9 cellular contexts compared by ENCODE assay signal in genomic region chrX:29090811-29091210, GRCh38.
DNase-seq lines count a peak whose midpoint lies in the region; ATAC-seq and TF ChIP-seq lines count a peak whose summit lies in the region.
"Had no signal": no experiment of that assay in that cellular context is flagged by ENCODE, and none has a peak within 500 bp of the region (broad histone marks: within the 10 kb centered on the region; RNA-seq: fewer than 3 reads in every experiment).

No MANE protein-coding gene starts in this region.

- intact Hi-C loops in HCT116 (cut with micrococcal nuclease): no loop called here

- ATAC-seq in HCT116 (no peak), T-cell (replicated peaks in 1 of 4) (no peak), HG02870 (IDR thresholded peaks at IDR 0.05; ENCODE audit: unreplicated experiment) (no peak)

- no peaks in the 10 kb centered on the region for H4K20me1 ChIP-seq in HCT116 (ENCODE audit: insufficient read depth)

- POLR2A ChIA-PET in HCT116 (lab: Charles Lee): no interaction called here
- POLR2A ChIA-PET in T-cell (lab: Charles Lee): no interaction called here

- H3K9ac ChIP-seq in HCT116 (ENCODE audit: low read length): no peak overlapping the region
- no peak overlapping the region for H3K9ac ChIP-seq in adipocyte (ENCODE audit: low read length)

- DNase-seq in A172 (ENCODE audit: low spot score) (peak; percentile 23), HCT116 (ENCODE audit: low read depth, low spot score) (no peak), adipocyte (ENCODE audit: low read depth) (peak; percentile 42), iPS-NIHi11 (ENCODE audit: low spot score) (peak; percentile 2), amniotic stem cell (lab: John Stamatoyannopoulos, UW) (no peak), OCI-M2 (lab: John Stamatoyannopoulos, UW; ENCODE audit: unreplicated experiment) (no peak), T-cell (no peak)
- DNase-seq: effector memory CD4-positive, alpha-beta T cell had no signal

- H3K36me3 ChIP-seq in HCT116 (ENCODE audit: control insufficient read depth in 1 of 2, insufficient read depth in 2 of 2, low read length in 2 of 2): no peaks in the 10 kb centered on the region
- no peaks in the 10 kb centered on the region for H3K36me3 ChIP-seq in adipocyte (ENCODE audit: control insufficient read depth, insufficient read depth, low read length, severe bottlenecking)

- TF ChIP-seq CTCF in HCT116 (IDR thresholded peaks at IDR 0.05 in 2 of 3, conservative IDR thresholded peaks at IDR 0.05 in 1 of 3; ENCODE audit: borderline replicate concordance in 1 of 3, insufficient read depth in 1 of 3, low read depth in 2 of 3, low read length in 2 of 3): peak in 2 of 3 experiments; percentile 13 to 44; a peak in 3 of 6 replicates

- H3K4me1 ChIP-seq in HCT116 (ENCODE audit: control insufficient read depth in 1 of 2, insufficient read depth in 2 of 2, low read length in 2 of 2): no peaks in the 10 kb centered on the region
- H3K4me1 ChIP-seq in adipocyte (ENCODE audit: control insufficient read depth, insufficient read depth, low read length): no peaks in the 10 kb centered on the region

- H3K4me3 ChIP-seq in HCT116 (replicated peaks in 1 of 2; ENCODE audit: low read depth in 1 of 2, low read length in 2 of 2) (no peak overlapping the region), adipocyte (ENCODE audit: low read length) (no peak overlapping the region)

- H3K9me3 ChIP-seq in HCT116 (ENCODE audit: control insufficient read depth in 1 of 2, insufficient read depth in 1 of 2, low read depth in 1 of 2, low read length in 2 of 2) (no peaks in the 10 kb centered on the region), adipocyte (ENCODE audit: control insufficient read depth, low read length) (no peaks in the 10 kb centered on the region)

- H3K27me3 ChIP-seq in HCT116 (ENCODE audit: insufficient read depth, low read length) (no peaks in the 10 kb centered on the region), adipocyte (replicated peaks; ENCODE audit: control insufficient read depth, insufficient read depth, low read length) (no peaks in the 10 kb centered on the region)

- H3K79me2 ChIP-seq in HCT116 (ENCODE audit: insufficient read depth, low read length): no peaks in the 10 kb centered on the region

- H3K4me2 ChIP-seq in HCT116 (ENCODE audit: low read length): no peak overlapping the region

- H3K27ac ChIP-seq in HCT116 (ENCODE audit: low read depth, low read length): no peak overlapping the region

- H3K4me1 Mint-ChIP-seq in T-cell: no peaks in the 10 kb centered on the region

- CTCF ChIA-PET in HCT116 (lab: Charles Lee): interaction anchor here (0.9 kb wide), 1 partner anchor 496 kb away, joined by 3 read pairs; no protein-coding TSS in a partner anchor
- CTCF ChIA-PET in T-cell (lab: Charles Lee): no interaction called here

- H3K27ac Mint-ChIP-seq in T-cell: no peak overlapping the region

- H3K36me3 Mint-ChIP-seq in T-cell: no peaks in the 10 kb centered on the region

- no peak overlapping the region for H2AFZ ChIP-seq in HCT116 (ENCODE audit: low read depth, low read length, poor library complexity, severe bottlenecking)

- BruUV-seq in HCT116 (replicated peaks; lab: Mats Ljungman, UMichigan): no TSS peak

- H3K9me2 ChIP-seq in HCT116 (ENCODE audit: insufficient read depth): no peaks in the 10 kb centered on the region

- H3K4me3 Mint-ChIP-seq in T-cell: no peak overlapping the region

- peaks cover 0 to 2% (median 0%) of the 10 kb centered on the region in 3 donors for H3K9me3 Mint-ChIP-seq in T-cell

- no peak for TF ChIP-seq POLR2A in HCT116 (IDR thresholded peaks at IDR 0.05; ENCODE audit: borderline replicate concordance, extremely low read depth, insufficient read depth, insufficient read length)

- RAD21 ChIA-PET in HCT116 (lab: Charles Lee; ENCODE audit: low non-redundant PET in 1 of 2, low total read pairs in 2 of 2, uncharacterized antibody in 2 of 2, unreplicated experiment in 2 of 2): no interaction called here

- no peaks in the 10 kb centered on the region for H3K27me3 Mint-ChIP-seq in T-cell

- TF ChIP-seq RAD21 in HCT116 (IDR thresholded peaks at IDR 0.05; ENCODE audit: low read depth): peak; percentile 64

TF ChIP-seq in HCT116, 20 proteins besides CTCF, POLR2A, EP300 and RAD21:
- TF ChIP-seq CEBPB (IDR thresholded peaks at IDR 0.05; ENCODE audit: low read depth) (peak; percentile 18; the same call in 1 of the 2 replicates), YY1 (IDR thresholded peaks at IDR 0.05; ENCODE audit: extremely low read depth, insufficient replicate concordance, low read depth, low read length) (no peak), EZH2 (IDR thresholded peaks at IDR 0.05) (no peak)
- TF ChIP-seq, protein P1, sequence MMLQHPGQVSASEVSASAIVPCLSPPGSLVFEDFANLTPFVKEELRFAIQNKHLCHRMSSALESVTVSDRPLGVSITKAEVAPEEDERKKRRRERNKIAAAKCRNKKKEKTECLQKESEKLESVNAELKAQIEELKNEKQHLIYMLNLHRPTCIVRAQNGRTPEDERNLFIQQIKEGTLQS (IDR thresholded peaks at IDR 0.05): no peak

Comparison
In these comparisons a context has a peak if more than half of its experiments do, and no peak if none do; other contexts are left out.
1. DNase-seq: peak in A172 (single experiment), adipocyte (single experiment) and iPS-NIHi11 (single experiment); none in HCT116 (single experiment), amniotic stem cell (single experiment), OCI-M2 (single experiment) and T-cell (0 of 34).